Comparison of ENCODE assay signal across 8 cellular contexts in genomic region chr6:68638225-68638900, GRCh38. TPM values are rescaled to one million over a fixed set of nuclear protein-coding genes. Genes with fewer than 3 reads are reported as not detected.
A peak's percentile ranks its signal among the peaks of the same experiment; 100 is the strongest.
DNase-seq lines count a peak whose midpoint lies in the region; ATAC-seq and FAIRE-seq lines count a peak whose summit lies in the region.

No MANE protein-coding gene starts in this region.

- DNase-seq in stimulated activated CD4-positive, alpha-beta T cell treated with anti-CD3 and anti-CD28 coated beads, Interleukin-2, amount 100 ng/mL, for 48 hours: peak; percentile 17 to 24
- DNase-seq in stimulated activated CD4-positive, alpha-beta T cell treated with anti-CD3 and anti-CD28 coated beads, Interleukin-4, amount 100 ng/mL, for 24 hours: no peak
- DNase-seq in NCI-H446 treated with DMSO at 0.1 percent for 48 hours (lab: John Stamatoyannopoulos, UW): peak; percentile 46
- peak; percentile 77 for DNase-seq in cerebellar cortex (ENCODE audit: low spot score)
- peak; percentile 55 to 72 for DNase-seq in lung microvascular endothelial cell (ENCODE audit: low read depth in 2 of 2)
- DNase-seq in HTR-8/SVneo (ENCODE audit: insufficient read length, low spot score): no peak
- DNase-seq in stimulated activated naive CD4-positive, alpha-beta T cell (lab: John Stamatoyannopoulos, UW): no peak

- ATAC-seq in GM21576 (IDR thresholded peaks at IDR 0.05; ENCODE audit: unreplicated experiment): no peak

- no peak for FAIRE-seq in HTR-8/SVneo (lab: Jason Lieb, UNC)

RNA-seq across cellular contexts. Expression of gene ADGRB3, which starts 3.3 kb away (rescaled TPM):
- not detected in 2 replicates for total RNA-seq in lung microvascular endothelial cell

Comparison
In these comparisons a context has a peak if more than half of its experiments do, and no peak if none do; other contexts are left out.
1. DNase-seq: peak in stimulated activated CD4-positive, alpha-beta T cell treated with anti-CD3 and anti-CD28 coated beads, Interleukin-2, amount 100 ng/mL, for 48 hours (2 of 2), NCI-H446 treated with DMSO at 0.1 percent for 48 hours (single experiment), cerebellar cortex (single experiment) and lung microvascular endothelial cell (2 of 2); none in stimulated activated CD4-positive, alpha-beta T cell treated with anti-CD3 and anti-CD28 coated beads, Interleukin-4, amount 100 ng/mL, for 24 hours (single experiment), HTR-8/SVneo (single experiment) and stimulated activated naive CD4-positive, alpha-beta T cell (0 of 6).